In genomic region chr19:13244920-13245319, GRCh38 we compare ENCODE assay signal across 37 cellular contexts.
"Had no signal": no experiment of that assay in that cellular context is flagged by ENCODE, and none has a peak within 500 bp of the region (broad histone marks: within the 10 kb centered on the region; RNA-seq: fewer than 3 reads in every experiment).

No MANE protein-coding gene starts in this region.

- H3K36me3 ChIP-seq: adrenal gland, brain microvascular endothelial cell, breast epithelium had no signal

- H3K27me3 ChIP-seq: body of pancreas, brain microvascular endothelial cell, breast epithelium had no signal

- H3K27me3 Mint-ChIP-seq: activated B cell treated with CpG ODN at 0.5 μM for 24 hours; activated CD4-positive, alpha-beta T cell treated with anti-CD3 and anti-CD28 coated beads, Interleukin-2, amount 10 ng/mL, durations not matched to agents 24 days and 14 days; activated CD8-positive, alpha-beta memory T cell treated with anti-CD3 and anti-CD28 coated beads, Interleukin-2, amount 10 ng/mL, durations not matched to agents 7 days and 5 days; activated naive CD8-positive, alpha-beta T cell treated with anti-CD3 and anti-CD28 coated beads for 36 hours; activated T-cell treated with anti-CD3 and anti-CD28 coated beads, Interleukin-2, amount 50 U/mL, for 24 hours; activated T-helper 17 cell treated with anti-CD3 and anti-CD28 coated beads, Interleukin-2, amount 50 U/mL, for 72 hours had no signal

- H3K27ac Mint-ChIP-seq: activated B cell treated with CpG ODN at 0.5 μM for 24 hours; activated CD4-positive, alpha-beta memory T cell treated with anti-CD3 and anti-CD28 coated beads, Interleukin-2, amount 10 ng/mL, durations not matched to agents 7 days and 5 days; activated CD4-positive, alpha-beta T cell treated with anti-CD3 and anti-CD28 coated beads, Interleukin-2, amount 10 ng/mL, durations not matched to agents 24 days and 14 days; activated CD8-positive, alpha-beta memory T cell treated with anti-CD3 and anti-CD28 coated beads, Interleukin-2, amount 10 ng/mL, durations not matched to agents 7 days and 5 days; activated CD8-positive, alpha-beta T cell treated with anti-CD3 and anti-CD28 coated beads, Interleukin-2, amount 10 ng/mL, durations not matched to agents 7 days and 5 days; activated naive CD4-positive, alpha-beta T cell treated with anti-CD3 and anti-CD28 coated beads for 36 hours; activated naive CD4-positive, alpha-beta T cell treated with anti-CD3 and anti-CD28 coated beads, Interleukin-2, amount 50 U/mL, for 72 hours; activated naive CD8-positive, alpha-beta T cell treated with anti-CD3 and anti-CD28 coated beads for 36 hours; activated T-cell treated with anti-CD3 and anti-CD28 coated beads, Interleukin-2, amount 50 U/mL, for 24 hours; activated T-helper 1 cell treated with anti-CD3 and anti-CD28 coated beads, Interleukin-12 subunit alpha, Interleukin-12 subunit beta, Interleukin-2, Interleukin-4 antibody, amounts not matched to agents 30 ng/mL and 10 ng/mL and 1 ng/mL, durations not matched to agents 14 hours and 24 hours and 36 hours; activated T-helper 17 cell treated with anti-CD3 and anti-CD28 coated beads, Interleukin-2, amount 50 U/mL, for 72 hours; T-helper 1 cell treated with Interleukin-12 subunit alpha and Interleukin-12 subunit beta and Interleukin-4 antibody, amounts not matched to agents 30 μg/mL and 1 μg/mL, for 36 hours; T-helper 2 cell treated with Interferon-gamma antibody and Interleukin-4, amounts not matched to agents 5 μg/mL and 100 μg/mL, for 36 hours had no signal

- H3K4me3 Mint-ChIP-seq: activated B cell treated with CpG ODN at 0.5 μM for 24 hours; activated CD4-positive, alpha-beta memory T cell treated with anti-CD3 and anti-CD28 coated beads, Interleukin-2, amount 10 ng/mL, durations not matched to agents 7 days and 5 days; activated CD4-positive, alpha-beta T cell treated with anti-CD3 and anti-CD28 coated beads, Interleukin-2, amount 10 ng/mL, durations not matched to agents 24 days and 14 days; activated CD8-positive, alpha-beta memory T cell treated with anti-CD3 and anti-CD28 coated beads, Interleukin-2, amount 10 ng/mL, durations not matched to agents 7 days and 5 days; activated CD8-positive, alpha-beta T cell treated with anti-CD3 and anti-CD28 coated beads, Interleukin-2, amount 10 ng/mL, durations not matched to agents 7 days and 5 days; activated naive CD4-positive, alpha-beta T cell treated with anti-CD3 and anti-CD28 coated beads for 36 hours; activated naive CD8-positive, alpha-beta T cell treated with anti-CD3 and anti-CD28 coated beads for 36 hours; activated T-cell treated with anti-CD3 and anti-CD28 coated beads, Interleukin-2, amount 50 U/mL, for 24 hours; activated T-helper 1 cell treated with anti-CD3 and anti-CD28 coated beads, Interleukin-12 subunit alpha, Interleukin-12 subunit beta, Interleukin-2, Interleukin-4 antibody, amounts not matched to agents 30 ng/mL and 10 ng/mL and 1 ng/mL, durations not matched to agents 14 hours and 24 hours and 36 hours; activated T-helper 17 cell treated with anti-CD3 and anti-CD28 coated beads, Interleukin-2, amount 50 U/mL, for 72 hours; T-helper 1 cell treated with Interleukin-12 subunit alpha and Interleukin-12 subunit beta and Interleukin-4 antibody, amounts not matched to agents 30 μg/mL and 1 μg/mL, for 36 hours; T-helper 2 cell treated with Interferon-gamma antibody and Interleukin-4, amounts not matched to agents 5 μg/mL and 100 μg/mL, for 36 hours had no signal

- H3K9me3 Mint-ChIP-seq: activated B cell treated with CpG ODN at 0.5 μM for 24 hours; activated CD4-positive, alpha-beta memory T cell treated with anti-CD3 and anti-CD28 coated beads, Interleukin-2, amount 10 ng/mL, durations not matched to agents 7 days and 5 days; activated CD4-positive, alpha-beta T cell treated with anti-CD3 and anti-CD28 coated beads, Interleukin-2, amount 10 ng/mL, durations not matched to agents 24 days and 14 days; activated naive CD4-positive, alpha-beta T cell treated with anti-CD3 and anti-CD28 coated beads for 36 hours; activated naive CD4-positive, alpha-beta T cell treated with anti-CD3 and anti-CD28 coated beads, Interleukin-2, amount 50 U/mL, for 72 hours; activated T-cell treated with anti-CD3 and anti-CD28 coated beads, Interleukin-2, amount 50 U/mL, for 24 hours; activated T-helper 1 cell treated with anti-CD3 and anti-CD28 coated beads, Interleukin-12 subunit alpha, Interleukin-12 subunit beta, Interleukin-2, Interleukin-4 antibody, amounts not matched to agents 30 ng/mL and 10 ng/mL and 1 ng/mL, durations not matched to agents 14 hours and 24 hours and 36 hours; activated T-helper 17 cell treated with anti-CD3 and anti-CD28 coated beads, Interleukin-2, amount 50 U/mL, for 72 hours; T-helper 1 cell treated with Interleukin-12 subunit alpha and Interleukin-12 subunit beta and Interleukin-4 antibody, amounts not matched to agents 30 μg/mL and 1 μg/mL, for 36 hours; T-helper 2 cell treated with Interferon-gamma antibody and Interleukin-4, amounts not matched to agents 5 μg/mL and 100 μg/mL, for 36 hours had no signal

- DNase-seq: activated B cell treated with CpG ODN at 0.5 μM for 24 hours; activated CD4-positive, alpha-beta memory T cell treated with anti-CD3 and anti-CD28 coated beads, Interleukin-2, amount 10 ng/mL, durations not matched to agents 7 days and 5 days; activated CD4-positive, alpha-beta T cell treated with anti-CD3 and anti-CD28 coated beads for 4 hours; activated CD4-positive, alpha-beta T cell treated with anti-CD3 and anti-CD28 coated beads, Interleukin-2, amount 10 ng/mL, durations not matched to agents 24 days and 14 days; activated CD4-positive, alpha-beta T cell treated with anti-CD3 and anti-CD28 coated beads, Interleukin-2, amount 50 U/mL, for 1 hour; activated CD4-positive, alpha-beta T cell treated with anti-CD3 and anti-CD28 coated beads, Interleukin-2, amount 50 U/mL, for 4 hours; activated CD4-positive, CD25-positive, alpha-beta regulatory T cell treated with anti-CD3 and anti-CD28 coated beads, Interleukin-2, amount 50 U/mL, for 72 hours; activated CD8-positive, alpha-beta memory T cell treated with anti-CD3 and anti-CD28 coated beads for 24 hours; activated CD8-positive, alpha-beta memory T cell treated with anti-CD3 and anti-CD28 coated beads, Interleukin-2, amount 10 ng/mL, durations not matched to agents 7 days and 5 days; activated CD8-positive, alpha-beta memory T cell treated with anti-CD3 and anti-CD28 coated beads, Interleukin-2, amount 50 U/mL, for 48 hours; activated CD8-positive, alpha-beta T cell treated with anti-CD3 and anti-CD28 coated beads, Interleukin-2, amount 10 ng/mL, durations not matched to agents 7 days and 5 days; activated effector memory CD4-positive, alpha-beta T cell treated with anti-CD3 and anti-CD28 coated beads, Interleukin-2, amount 50 U/mL, for 16 hours; activated gamma-delta T cell treated with Interleukin-2 at 50 U/mL for 16 hours; activated naive CD4-positive, alpha-beta T cell; activated naive CD4-positive, alpha-beta T cell treated with anti-CD3 and anti-CD28 coated beads for 36 hours; activated naive CD4-positive, alpha-beta T cell treated with anti-CD3 and anti-CD28 coated beads, Interleukin-2, amount 50 U/mL, for 16 hours; activated naive CD8-positive, alpha-beta T cell treated with anti-CD3 and anti-CD28 coated beads for 36 hours; activated T-cell treated with anti-CD3 and anti-CD28 coated beads, Interleukin-2, amount 50 U/mL, for 24 hours; activated T-cell treated with anti-CD3 and anti-CD28 coated beads, Interleukin-2, amount 50 U/mL, for 48 hours; adrenal gland; amniotic stem cell; aorta; body of pancreas; brain microvascular endothelial cell; central memory CD4-positive, alpha-beta T cell; T-helper 1 cell; T-helper 2 cell; T-helper 9 cell had no signal

- H3K4me3 ChIP-seq: adrenal gland, body of pancreas, breast epithelium had no signal

- ATAC-seq: activated CD8-positive, alpha-beta memory T cell treated with anti-CD3 and anti-CD28 coated beads, Interleukin-2, amount 10 ng/mL, durations not matched to agents 7 days and 5 days; activated CD8-positive, alpha-beta T cell treated with anti-CD3 and anti-CD28 coated beads, Interleukin-2, amount 10 ng/mL, durations not matched to agents 7 days and 5 days; activated naive CD4-positive, alpha-beta T cell treated with anti-CD3 and anti-CD28 coated beads, Interleukin-2, amount 50 U/mL, for 72 hours; activated T-helper 17 cell treated with anti-CD3 and anti-CD28 coated beads, Interleukin-2, amount 50 U/mL, for 72 hours; body of pancreas had no signal

- FAIRE-seq: astrocyte, TTC549 had no signal

- H3K36me3 Mint-ChIP-seq: activated CD8-positive, alpha-beta memory T cell treated with anti-CD3 and anti-CD28 coated beads, Interleukin-2, amount 10 ng/mL, durations not matched to agents 7 days and 5 days; activated naive CD4-positive, alpha-beta T cell treated with anti-CD3 and anti-CD28 coated beads, Interleukin-2, amount 50 U/mL, for 72 hours; activated naive CD8-positive, alpha-beta T cell treated with anti-CD3 and anti-CD28 coated beads for 36 hours had no signal

- H3K9me3 ChIP-seq: adrenal gland, body of pancreas, breast epithelium had no signal

- H3K4me1 ChIP-seq: adrenal gland, body of pancreas, breast epithelium had no signal

- H3K27ac ChIP-seq: adrenal gland, body of pancreas, brain microvascular endothelial cell, breast epithelium, VCaP had no signal
